In the genomic region with DNA sequence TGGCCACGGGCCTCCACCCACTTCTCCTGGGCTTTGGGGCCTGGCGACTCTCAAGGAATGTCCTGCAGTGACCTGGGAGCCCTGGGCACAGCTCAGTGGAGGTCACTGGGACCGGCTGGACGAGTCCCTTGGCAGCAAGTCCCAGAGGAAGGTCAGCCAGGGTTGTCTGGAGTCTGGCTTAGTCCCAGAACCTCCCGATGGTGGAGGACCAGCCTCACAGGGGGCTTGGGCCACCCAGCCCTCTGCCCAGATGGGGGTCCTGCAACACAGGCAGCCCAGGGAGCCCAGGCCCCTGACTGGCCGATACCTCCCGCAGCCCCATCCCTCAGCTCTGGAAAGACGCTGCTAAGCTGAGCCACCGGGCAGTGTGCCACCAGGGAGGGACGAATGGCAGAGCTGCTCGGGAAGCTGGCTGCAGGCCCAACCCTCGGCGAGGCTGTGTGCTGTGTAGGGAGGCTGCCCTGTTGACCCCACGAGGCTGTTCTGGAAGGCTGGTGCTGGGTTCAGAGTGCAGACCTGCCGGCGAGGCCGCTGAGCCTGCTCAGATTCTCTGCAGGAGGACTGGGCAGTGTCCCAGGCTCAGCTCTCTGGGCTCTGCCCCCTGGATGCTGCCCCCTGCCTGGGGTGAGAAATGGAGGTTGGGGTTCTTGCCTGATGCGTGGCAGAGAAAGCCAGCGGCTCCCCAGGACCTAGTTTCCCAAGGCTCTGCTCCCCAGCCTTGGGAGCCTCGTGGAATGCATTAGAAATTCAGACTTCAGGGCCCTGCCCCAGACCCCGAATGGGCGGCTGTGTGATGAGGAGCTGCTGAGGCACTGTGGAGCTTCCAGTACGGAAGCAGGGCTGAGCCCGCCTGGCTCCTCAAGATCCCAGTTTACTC, we compare ENCODE assay signal across 10 cellular contexts.
A peak's percentile ranks its signal among the peaks of the same experiment; 100 is the strongest.
DNase-seq lines count a peak whose midpoint lies in the region; ATAC-seq and TF ChIP-seq lines count a peak whose summit lies in the region.
"Had no signal": no experiment of that assay in that cellular context is flagged by ENCODE, and none has a peak within 500 bp of the region (broad histone marks: within the 10 kb centered on the region; RNA-seq: fewer than 3 reads in every experiment).

No MANE protein-coding gene starts in this region.

- CTCF ChIA-PET in RWPE1 (lab: Yijun Ruan, JAX), result no interaction called here

- no peaks in the 10 kb centered on the region for H3K27me3 Mint-ChIP-seq in activated T-cell treated with anti-CD3 and anti-CD28 coated beads, Interleukin-2, amount 50 U/mL, for 72 hours (ENCODE audit: low read depth)
- H3K27me3 Mint-ChIP-seq in activated T-cell treated with anti-CD3 and anti-CD28 coated beads, Interleukin-2, amount 50 U/mL, for 4 hours (ENCODE audit: low read depth), result peaks cover 3% of the 10 kb centered on the region

- TF ChIP-seq POLR2A in prostate gland (IDR thresholded peaks at IDR 0.05), result no peak

- H3K27me3 ChIP-seq in prostate gland (replicated peaks; ENCODE audit: insufficient read depth), result no peaks in the 10 kb centered on the region

- H3K4me3 ChIP-seq in prostate gland, result no peak overlapping the region

- TF ChIP-seq CTCF in RWPE1 (conservative IDR thresholded peaks at IDR 0.05; ENCODE audit: low read depth) (no peak), prostate gland (IDR thresholded peaks at IDR 0.05) (no peak)

- no peaks in the 10 kb centered on the region for H3K36me3 ChIP-seq in prostate gland

- POLR2A ChIA-PET in RWPE1 (lab: Yijun Ruan, JAX; ENCODE audit: low non-redundant PET), result no interaction called here

- no peaks in the 10 kb centered on the region for H3K9me3 ChIP-seq in prostate gland

- no peak overlapping the region for H3K27ac ChIP-seq in RWPE1
- no peak overlapping the region for H3K27ac ChIP-seq in prostate gland

- WGBS in prostate gland, result 30% methylated on average over 21 of the region's 24 CpGs

- intact Hi-C loops in Right ventricle myocardium superior (cut with DNase I), result no loop called here
- intact Hi-C loops in prostate gland (cut with DNase I), result no loop called here

- no peaks in the 10 kb centered on the region for H3K9me3 Mint-ChIP-seq in activated T-cell treated with anti-CD3 and anti-CD28 coated beads, Interleukin-2, amount 50 U/mL, for 72 hours
- H3K9me3 Mint-ChIP-seq in activated T-cell treated with anti-CD3 and anti-CD28 coated beads, Interleukin-2, amount 50 U/mL, for 4 hours, result no peaks in the 10 kb centered on the region
- H3K9me3 Mint-ChIP-seq: central memory CD8-positive, alpha-beta T cell had no signal

- no peaks in the 10 kb centered on the region for H3K4me1 ChIP-seq in prostate gland (replicated peaks)

- no peaks in the 10 kb centered on the region for H3K36me3 Mint-ChIP-seq in activated T-cell treated with anti-CD3 and anti-CD28 coated beads, Interleukin-2, amount 50 U/mL, for 72 hours (ENCODE audit: insufficient read depth in 2 of 2)
- no peaks in the 10 kb centered on the region for H3K36me3 Mint-ChIP-seq in activated T-cell treated with anti-CD3 and anti-CD28 coated beads, Interleukin-2, amount 50 U/mL, for 4 hours (ENCODE audit: insufficient read depth)

- DNase-seq in EH (ENCODE audit: low read depth) (peak; percentile 34), RWPE1 (ENCODE audit: low spot score) (peak; percentile 4), Right ventricle myocardium superior (peak; percentile 94), prostate gland (ENCODE audit: low spot score) (peak; percentile 55), NCI-H524 (lab: John Stamatoyannopoulos, UW) (no peak), activated gamma-delta T cell (lab: John Stamatoyannopoulos, UW) (no peak)
- no peak for DNase-seq in activated T-cell treated with anti-CD3 and anti-CD28 coated beads, Interleukin-2, amount 50 U/mL, for 72 hours
- DNase-seq in activated T-cell treated with anti-CD3 and anti-CD28 coated beads, Interleukin-2, amount 50 U/mL, for 4 hours, result no peak
- DNase-seq: H7 had no signal

- no peak overlapping the region for H3K4me3 Mint-ChIP-seq in activated T-cell treated with anti-CD3 and anti-CD28 coated beads, Interleukin-2, amount 50 U/mL, for 72 hours
- H3K4me3 Mint-ChIP-seq in activated T-cell treated with anti-CD3 and anti-CD28 coated beads, Interleukin-2, amount 50 U/mL, for 4 hours, result no peak overlapping the region
- H3K4me3 Mint-ChIP-seq: central memory CD8-positive, alpha-beta T cell had no signal

- ATAC-seq in Right ventricle myocardium superior (ENCODE audit: poor library complexity), result peak; percentile 97
- no peak for ATAC-seq in activated T-cell treated with anti-CD3 and anti-CD28 coated beads, Interleukin-2, amount 50 U/mL, for 72 hours (replicated peaks in 1 of 2)
- no peak for ATAC-seq in activated T-cell treated with anti-CD3 and anti-CD28 coated beads, Interleukin-2, amount 50 U/mL, for 4 hours

- no peaks in the 10 kb centered on the region for H3K4me1 Mint-ChIP-seq in activated T-cell treated with anti-CD3 and anti-CD28 coated beads, Interleukin-2, amount 50 U/mL, for 72 hours (ENCODE audit: low read depth)
- no peaks in the 10 kb centered on the region for H3K4me1 Mint-ChIP-seq in activated T-cell treated with anti-CD3 and anti-CD28 coated beads, Interleukin-2, amount 50 U/mL, for 4 hours (ENCODE audit: low read depth)
- H3K4me1 Mint-ChIP-seq: central memory CD8-positive, alpha-beta T cell had no signal

- H3K27ac Mint-ChIP-seq in activated T-cell treated with anti-CD3 and anti-CD28 coated beads, Interleukin-2, amount 50 U/mL, for 72 hours, result no peak overlapping the region

Comparison
In these comparisons a context has a peak if more than half of its experiments do, and no peak if none do; other contexts are left out.
1. DNase-seq: peak in EH (single experiment), RWPE1 (single experiment), Right ventricle myocardium superior (single experiment) and prostate gland (single experiment); none in NCI-H524 (0 of 2), activated T-cell treated with anti-CD3 and anti-CD28 coated beads, Interleukin-2, amount 50 U/mL, for 72 hours (0 of 2), activated gamma-delta T cell (single experiment) and activated T-cell treated with anti-CD3 and anti-CD28 coated beads, Interleukin-2, amount 50 U/mL, for 4 hours (single experiment).